Comparison of ENCODE assay signal across 23 cellular contexts in the genomic region with DNA sequence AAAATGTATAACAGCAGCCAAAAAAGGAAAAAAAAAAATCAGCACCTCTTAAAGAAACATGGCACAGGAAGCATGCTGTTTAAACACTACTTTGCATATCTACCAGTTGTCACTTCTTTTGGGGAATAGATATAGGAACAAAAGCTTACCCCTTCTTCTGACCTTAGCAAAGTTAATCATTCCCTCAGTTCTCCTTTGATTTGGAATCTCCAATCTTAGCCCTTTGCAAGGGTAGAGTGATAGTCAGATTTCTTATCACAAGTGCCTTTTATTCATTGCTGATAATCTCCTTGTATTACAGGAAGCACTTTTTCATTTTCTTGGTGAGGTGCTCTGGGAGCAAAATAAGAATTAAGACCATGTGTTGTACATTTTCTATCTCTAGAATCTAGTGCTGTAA.
A peak's percentile ranks its signal among the peaks of the same experiment; 100 is the strongest.
DNase-seq lines count a peak whose midpoint lies in the region.
"Had no signal": no experiment of that assay in that cellular context is flagged by ENCODE, and none has a peak within 500 bp of the region (broad histone marks: within the 10 kb centered on the region; RNA-seq: fewer than 3 reads in every experiment).

No MANE protein-coding gene starts in this region.

- H3K4me1 ChIP-seq in HUES6 (ENCODE audit: control insufficient read depth, insufficient read depth, low read length) (peaks cover 40% of the 10 kb centered on the region), ectodermal cell (ENCODE audit: control insufficient read depth, insufficient read depth, low read length) (peaks cover 22% of the 10 kb centered on the region), iPS-18a (ENCODE audit: control insufficient read depth, low read depth, low read length) (peaks cover 39% of the 10 kb centered on the region), neuronal stem cell (ENCODE audit: control insufficient read depth in 2 of 2, insufficient read depth in 1 of 2, low read depth in 1 of 2, low read length in 2 of 2) (peaks cover 5 to 24% of the 10 kb centered on the region in 2 donors)
- H3K4me1 ChIP-seq: A549; BLaER1 treated with 17β-estradiol and CSF1 and Interleukin-3, amounts not matched to agents 10 nM and 100 nM had no signal

- H3K4me2 ChIP-seq in neuronal stem cell (ENCODE audit: insufficient read depth, low read length, poor library complexity, severe bottlenecking): no peak overlapping the region
- H3K4me2 ChIP-seq: A549; BLaER1 treated with 17β-estradiol and CSF1 and Interleukin-3, amounts not matched to agents 10 nM and 100 nM had no signal

- H3K23ac ChIP-seq in neuronal stem cell (ENCODE audit: low read depth, low read length, poor library complexity): no peak overlapping the region

- H2BK5ac ChIP-seq in neuronal stem cell (ENCODE audit: low read length): no peak overlapping the region

- H3K27ac ChIP-seq in HUES6 (ENCODE audit: low read depth, low read length) (peak overlapping the region; percentile 69), ectodermal cell (ENCODE audit: insufficient read depth, low read depth, low read length, poor library complexity, severe bottlenecking) (peak overlapping the region; percentile 41), iPS-18a (ENCODE audit: low read length) (peak overlapping the region; percentile 87), neuronal stem cell (replicated peaks; ENCODE audit: low read length) (no peak overlapping the region)
- H3K27ac ChIP-seq: A549; BLaER1 treated with 17β-estradiol and CSF1 and Interleukin-3, amounts not matched to agents 10 nM and 100 nM had no signal

- H2BK15ac ChIP-seq in neuronal stem cell (ENCODE audit: low read length): no peak overlapping the region

- H3K18ac ChIP-seq in neuronal stem cell (ENCODE audit: low read length): no peak overlapping the region

- H3K14ac ChIP-seq in neuronal stem cell (ENCODE audit: low read length): no peak overlapping the region

- no peaks in the 10 kb centered on the region for H3K27me3 ChIP-seq in HUES6 (ENCODE audit: control insufficient read depth, insufficient read depth, low read length)
- H3K27me3 ChIP-seq in ectodermal cell (ENCODE audit: control insufficient read depth, insufficient read depth, low read length, poor library complexity, severe bottlenecking): no peaks in the 10 kb centered on the region
- no peaks in the 10 kb centered on the region for H3K27me3 ChIP-seq in iPS-18a (ENCODE audit: control insufficient read depth, insufficient read depth, low read length)
- H3K27me3 ChIP-seq in neuronal stem cell (ENCODE audit: control insufficient read depth in 3 of 3, insufficient read depth in 3 of 3, low read depth in 1 of 3, low read length in 3 of 3): no peaks in the 10 kb centered on the region
- H3K27me3 ChIP-seq: BLaER1 treated with 17β-estradiol and CSF1 and Interleukin-3, amounts not matched to agents 10 nM and 100 nM; MG63 had no signal

- no peaks in the 10 kb centered on the region for H3K79me1 ChIP-seq in neuronal stem cell (ENCODE audit: low read depth, low read length)

- no peaks in the 10 kb centered on the region; the same call in 1 of the 2 replicates for H3K9me3 ChIP-seq in HUES6 (ENCODE audit: control insufficient read depth, insufficient read depth, low read depth, low read length)
- no peaks in the 10 kb centered on the region for H3K9me3 ChIP-seq in ectodermal cell (ENCODE audit: control insufficient read depth, low read length)
- H3K9me3 ChIP-seq in iPS-18a (ENCODE audit: control insufficient read depth, low read depth, low read length): no peaks in the 10 kb centered on the region
- no peaks in the 10 kb centered on the region for H3K9me3 ChIP-seq in neuronal stem cell (replicated peaks in 1 of 2; ENCODE audit: control insufficient read depth in 2 of 2, insufficient read depth in 1 of 2, low read depth in 1 of 2, low read length in 2 of 2)
- H3K9me3 ChIP-seq: A549; BLaER1 treated with 17β-estradiol and CSF1 and Interleukin-3, amounts not matched to agents 10 nM and 100 nM; MG63 had no signal

- no peak overlapping the region for H2BK120ac ChIP-seq in neuronal stem cell (ENCODE audit: low read depth, low read length)

- no peak overlapping the region for H4K8ac ChIP-seq in neuronal stem cell (ENCODE audit: low read depth, low read length)

- H3K4ac ChIP-seq in neuronal stem cell (ENCODE audit: low read length): no peak overlapping the region

- no peak overlapping the region for H2AK5ac ChIP-seq in neuronal stem cell (ENCODE audit: low read depth, low read length)

- peak overlapping the region; percentile 80 for H2AFZ ChIP-seq in neuronal stem cell (ENCODE audit: low read length)

- H3K36me3 ChIP-seq in HUES6 (ENCODE audit: control insufficient read depth, insufficient read depth, low read length): no peaks in the 10 kb centered on the region
- no peaks in the 10 kb centered on the region for H3K36me3 ChIP-seq in ectodermal cell (ENCODE audit: control insufficient read depth, insufficient read depth, low read length)
- no peaks in the 10 kb centered on the region for H3K36me3 ChIP-seq in iPS-18a (ENCODE audit: control insufficient read depth, low read depth, low read length)
- H3K36me3 ChIP-seq in neuronal stem cell (replicated peaks in 1 of 2; ENCODE audit: control insufficient read depth in 2 of 2, insufficient read depth in 2 of 2, low read length in 2 of 2): no peaks in the 10 kb centered on the region
- H3K36me3 ChIP-seq: BLaER1 treated with 17β-estradiol and CSF1 and Interleukin-3, amounts not matched to agents 10 nM and 100 nM; MG63 had no signal

- no peak for DNase-seq in neuronal stem cell (ENCODE audit: low spot score)
- no peak for DNase-seq in SIG-M5 treated with dmso at 0.1 percent for 504 hours (lab: John Stamatoyannopoulos, UW; ENCODE audit: unreplicated experiment)
- no peak for DNase-seq in stimulated activated CD4-positive, alpha-beta T cell treated with anti-CD3 and anti-CD28 coated beads, Interleukin-2, amount 100 ng/mL, for 24 hours
- no peak for DNase-seq in NCI-H1694 (lab: John Stamatoyannopoulos, UW)
- no peak for DNase-seq in T-helper 9 cell
- DNase-seq: AML-193; CD4-positive, alpha-beta T cell; IMR-90; KG1; MG63; NCI-H1105 treated with DMSO at 0.1 percent for 48 hours; NCI-H146; NCI-H2029; NCI-H446; NCI-H524 treated with DMSO at 0.1 percent for 48 hours; NK-92 treated with Interleukin-12 subunit alpha and Interleukin-12 subunit beta, amount 100 ng/mL, for 24 hours; RPMI8226; SHP77 had no signal

- H4K91ac ChIP-seq in neuronal stem cell (ENCODE audit: low read depth, low read length, poor library complexity): no peak overlapping the region

- H3K4me3 ChIP-seq in HUES6 (ENCODE audit: low read depth, low read length): peak overlapping the region; percentile 12
- no peak overlapping the region for H3K4me3 ChIP-seq in ectodermal cell (ENCODE audit: insufficient read depth, low read depth, low read length)
- H3K4me3 ChIP-seq in iPS-18a (ENCODE audit: low read length): peak overlapping the region; percentile 47
- H3K4me3 ChIP-seq in neuronal stem cell (ENCODE audit: low read length in 2 of 2): peak overlapping the region in 1 of 2 donors; percentile 0
- H3K4me3 ChIP-seq: A549; BLaER1 treated with 17β-estradiol and CSF1 and Interleukin-3, amounts not matched to agents 10 nM and 100 nM; MG63 had no signal

- peak overlapping the region; percentile 29 for H3K9ac ChIP-seq in HUES6 (ENCODE audit: low read length)
- H3K9ac ChIP-seq in iPS-18a (ENCODE audit: low read length): peak overlapping the region; percentile 34
- no peak overlapping the region for H3K9ac ChIP-seq in neuronal stem cell (ENCODE audit: low read depth, low read length, poor library complexity)
- H3K9ac ChIP-seq: BLaER1 treated with 17β-estradiol and CSF1 and Interleukin-3, amounts not matched to agents 10 nM and 100 nM had no signal

- no peak overlapping the region for H2BK12ac ChIP-seq in neuronal stem cell (ENCODE audit: low read length)
